In genomic region chr2:165572155-165572554, GRCh38 we compare ENCODE assay signal across 10 cellular contexts.
DNase-seq lines count a peak whose midpoint lies in the region; ATAC-seq lines count a peak whose summit lies in the region.
"Had no signal": no experiment of that assay in that cellular context is flagged by ENCODE, and none has a peak within 500 bp of the region (broad histone marks: within the 10 kb centered on the region; RNA-seq: fewer than 3 reads in every experiment).

No MANE protein-coding gene starts in this region.

- no peaks in the 10 kb centered on the region for H3K9me3 ChIP-seq in endocrine pancreas (ENCODE audit: control insufficient read depth, low read length)

- peak overlapping the region; percentile 45 for H3K4me3 ChIP-seq in endocrine pancreas (ENCODE audit: control insufficient read depth, insufficient read depth, low read length)

- ATAC-seq in GM18868 (IDR thresholded peaks at IDR 0.05; ENCODE audit: unreplicated experiment), result no peak
- ATAC-seq: activated T-cell treated with anti-CD3 and anti-CD28 coated beads, Interleukin-2, amount 50 U/mL, for 72 hours had no signal

- H3K4me1 ChIP-seq in endocrine pancreas (ENCODE audit: control insufficient read depth, insufficient read depth, low read length), result peaks cover 21% of the 10 kb centered on the region

- DNase-seq in NCI-H1092 (lab: John Stamatoyannopoulos, UW), result peak; percentile 51
- peak; percentile 86 for DNase-seq in NCI-H524 treated with DMSO at 0.1 percent for 48 hours (lab: John Stamatoyannopoulos, UW)
- peak; percentile 60 for DNase-seq in putamen (ENCODE audit: low spot score)
- no peak for DNase-seq in medulla oblongata (ENCODE audit: extremely low spot score)
- DNase-seq in activated CD8-positive, alpha-beta memory T cell treated with anti-CD3 and anti-CD28 coated beads for 24 hours, result no peak
- DNase-seq in posterior vena cava (ENCODE audit: low spot score), result no peak
- DNase-seq: activated T-cell treated with anti-CD3 and anti-CD28 coated beads, Interleukin-2, amount 50 U/mL, for 72 hours; effector CD8-positive, alpha-beta T cell had no signal

- no peaks in the 10 kb centered on the region for H3K27me3 ChIP-seq in endocrine pancreas (ENCODE audit: control insufficient read depth, insufficient read depth, low read length)

- intact Hi-C loops in posterior vena cava (cut with DNase I), result no loop called here

- H3K9ac ChIP-seq in endocrine pancreas (ENCODE audit: control insufficient read depth, insufficient read depth, low read length), result no peak overlapping the region

- H3K36me3 ChIP-seq in endocrine pancreas (ENCODE audit: control insufficient read depth, insufficient read depth, low read length), result no peaks in the 10 kb centered on the region

Comparison
In these comparisons a context has a peak if more than half of its experiments do, and no peak if none do; other contexts are left out.
1. DNase-seq: peak in NCI-H1092 (single experiment), NCI-H524 treated with DMSO at 0.1 percent for 48 hours (single experiment) and putamen (single experiment); none in medulla oblongata (single experiment), activated CD8-positive, alpha-beta memory T cell treated with anti-CD3 and anti-CD28 coated beads for 24 hours (single experiment) and posterior vena cava (single experiment).